In genomic region chr2:241799522-241800197, GRCh38 we compare ENCODE assay signal across 26 cellular contexts. TPM values are rescaled to one million over a fixed set of nuclear protein-coding genes. Genes with fewer than 3 reads are reported as not detected.
DNase-seq lines count a peak whose midpoint lies in the region; ATAC-seq, FAIRE-seq and TF ChIP-seq lines count a peak whose summit lies in the region.
"Had no signal": no experiment of that assay in that cellular context is flagged by ENCODE, and none has a peak within 500 bp of the region (broad histone marks: within the 10 kb centered on the region; RNA-seq: fewer than 3 reads in every experiment).

No MANE protein-coding gene starts in this region.

- no peak overlapping the region for H3K27ac Mint-ChIP-seq in activated CD8-positive, alpha-beta memory T cell treated with anti-CD3 and anti-CD28 coated beads, Interleukin-2, amount 10 ng/mL, durations not matched to agents 7 days and 5 days
- H3K27ac Mint-ChIP-seq in natural killer cell treated with Interleukin-12 subunit alpha and Interleukin-12 subunit beta and Interleukin-15 and Interleukin-18, amount 100 ng/mL, for 72 hours, result no peak overlapping the region
- no peak overlapping the region for H3K27ac Mint-ChIP-seq in CD4-positive, alpha-beta memory T cell
- H3K27ac Mint-ChIP-seq: dendritic cell treated with granulocyte-macrophage colony-stimulating factor and Interleukin-4, amounts not matched to agents 40 ng/mL and 50 ng/mL, for 4 days; natural killer cell had no signal

- H3K9me2 ChIP-seq in PC-3 (replicated peaks; ENCODE audit: low read length), result no peaks in the 10 kb centered on the region

- no peak overlapping the region for H2AFZ ChIP-seq in PC-3 (ENCODE audit: low read length)

- intact Hi-C loops in sciatic nerve (cut with DNase I) (no loop called here), PC-3 (cut with micrococcal nuclease) (no loop called here)
- intact Hi-C loops in CD4-positive, alpha-beta memory T cell (cut with micrococcal nuclease), result loop anchor here (5.0 kb wide), 1 partner anchor 37 kb away; no protein-coding TSS in a partner anchor

- H3K9me3 Mint-ChIP-seq in activated CD8-positive, alpha-beta memory T cell treated with anti-CD3 and anti-CD28 coated beads, Interleukin-2, amount 10 ng/mL, durations not matched to agents 7 days and 5 days (ENCODE audit: low read depth), result no peaks in the 10 kb centered on the region
- H3K9me3 Mint-ChIP-seq in natural killer cell treated with Interleukin-12 subunit alpha and Interleukin-12 subunit beta and Interleukin-15 and Interleukin-18, amount 100 ng/mL, for 72 hours, result no peaks in the 10 kb centered on the region
- H3K9me3 Mint-ChIP-seq in CD4-positive, alpha-beta memory T cell, result no peaks in the 10 kb centered on the region
- H3K9me3 Mint-ChIP-seq: dendritic cell treated with granulocyte-macrophage colony-stimulating factor and Interleukin-4, amounts not matched to agents 40 ng/mL and 50 ng/mL, for 4 days; natural killer cell had no signal

- H3K4me1 Mint-ChIP-seq in activated CD8-positive, alpha-beta memory T cell treated with anti-CD3 and anti-CD28 coated beads, Interleukin-2, amount 10 ng/mL, durations not matched to agents 7 days and 5 days, result peaks cover 5% of the 10 kb centered on the region
- H3K4me1 Mint-ChIP-seq in natural killer cell treated with Interleukin-12 subunit alpha and Interleukin-12 subunit beta and Interleukin-15 and Interleukin-18, amount 100 ng/mL, for 72 hours (ENCODE audit: low read depth in 2 of 2), result peaks cover 5 to 6% of the 10 kb centered on the region in 2 donors
- peaks cover 1 to 8% (median 6%) of the 10 kb centered on the region in 4 donors for H3K4me1 Mint-ChIP-seq in CD4-positive, alpha-beta memory T cell

- TF ChIP-seq CTCF in PC-3 (conservative IDR thresholded peaks at IDR 0.05; ENCODE audit: low read depth, low read length), result no peak

- H3K4me1 ChIP-seq in PC-3 (ENCODE audit: insufficient read depth, low read length), result peaks cover 3% of the 10 kb centered on the region; the same call in 1 of the 2 replicates
- H3K4me1 ChIP-seq in CD4-positive, alpha-beta memory T cell (ENCODE audit: insufficient read depth, low read length), result peaks cover 17% of the 10 kb centered on the region

- H3K9ac ChIP-seq in PC-3 (ENCODE audit: low read length), result no peak overlapping the region

- H3K27me3 ChIP-seq in PC-3 (ENCODE audit: low read length), result no peaks in the 10 kb centered on the region
- no peaks in the 10 kb centered on the region for H3K27me3 ChIP-seq in CD4-positive, alpha-beta memory T cell (ENCODE audit: insufficient read depth, low read length)

- no peak overlapping the region for H3K4me2 ChIP-seq in PC-3 (ENCODE audit: low read length)

- H3K36me3 ChIP-seq in PC-3 (ENCODE audit: low read depth, low read length), result no peaks in the 10 kb centered on the region
- no peaks in the 10 kb centered on the region for H3K36me3 ChIP-seq in CD4-positive, alpha-beta memory T cell (ENCODE audit: insufficient read depth, low read length)
- H3K36me3 ChIP-seq: cardiac muscle cell, uterus had no signal

- ATAC-seq in activated CD8-positive, alpha-beta memory T cell treated with anti-CD3 and anti-CD28 coated beads, Interleukin-2, amount 10 ng/mL, durations not matched to agents 7 days and 5 days, result no peak
- ATAC-seq in sciatic nerve, result no peak
- no peak for ATAC-seq in natural killer cell treated with Interleukin-12 subunit alpha and Interleukin-12 subunit beta and Interleukin-15 and Interleukin-18, amount 100 ng/mL, for 72 hours
- no peak for ATAC-seq in PC-3
- ATAC-seq: natural killer cell had no signal

- no peak for FAIRE-seq in GM19239 (lab: Jason Lieb, UNC)
- FAIRE-seq: endothelial cell of umbilical vein, keratinocyte had no signal

- no peaks in the 10 kb centered on the region for H4K20me1 ChIP-seq in PC-3 (ENCODE audit: low read length)

- no peak overlapping the region for H3K4me3 ChIP-seq in PC-3 (ENCODE audit: low read length)
- H3K4me3 ChIP-seq in CD4-positive, alpha-beta memory T cell (ENCODE audit: low read length in 2 of 2), result no peak overlapping the region
- H3K4me3 ChIP-seq: cardiac muscle cell, uterus had no signal

- BruUV-seq in PC-3 (replicated peaks; lab: Mats Ljungman, UMichigan), result no TSS peak

- no peaks in the 10 kb centered on the region for H3F3A ChIP-seq in PC-3 (ENCODE audit: low read length, unreplicated experiment)

- H3K4me3 Mint-ChIP-seq in activated CD8-positive, alpha-beta memory T cell treated with anti-CD3 and anti-CD28 coated beads, Interleukin-2, amount 10 ng/mL, durations not matched to agents 7 days and 5 days, result no peak overlapping the region
- no peak overlapping the region for H3K4me3 Mint-ChIP-seq in natural killer cell treated with Interleukin-12 subunit alpha and Interleukin-12 subunit beta and Interleukin-15 and Interleukin-18, amount 100 ng/mL, for 72 hours
- no peak overlapping the region for H3K4me3 Mint-ChIP-seq in CD4-positive, alpha-beta memory T cell
- H3K4me3 Mint-ChIP-seq: dendritic cell treated with granulocyte-macrophage colony-stimulating factor and Interleukin-4, amounts not matched to agents 40 ng/mL and 50 ng/mL, for 4 days; natural killer cell had no signal

- POLR2A ChIA-PET in PC-3 (lab: Charles Lee; ENCODE audit: unreplicated experiment), result no interaction called here
- POLR2A ChIA-PET in CD4-positive, alpha-beta memory T cell (lab: Charles Lee; ENCODE audit: partially characterized antibody), result no interaction called here

- H3K9me3 ChIP-seq in PC-3 (ENCODE audit: low read length), result no peaks in the 10 kb centered on the region
- no peaks in the 10 kb centered on the region for H3K9me3 ChIP-seq in CD4-positive, alpha-beta memory T cell (ENCODE audit: control insufficient read depth in 1 of 2, low read length in 2 of 2)
- H3K9me3 ChIP-seq: uterus had no signal

- peak; percentile 33 for DNase-seq in activated CD8-positive, alpha-beta memory T cell treated with anti-CD3 and anti-CD28 coated beads, Interleukin-2, amount 10 ng/mL, durations not matched to agents 7 days and 5 days
- DNase-seq in activated CD8-positive, alpha-beta memory T cell treated with anti-CD3 and anti-CD28 coated beads for 24 hours, result no peak
- DNase-seq in GM19239 (ENCODE audit: insufficient read length, low spot score) (peak; percentile 2), iPS-NIHi11 (ENCODE audit: low spot score) (peak; percentile 5), sciatic nerve (ENCODE audit: low spot score) (peak; percentile 45), PC-3 (no peak)
- DNase-seq in natural killer cell treated with Interleukin-12 subunit alpha and Interleukin-12 subunit beta and Interleukin-15 and Interleukin-18, amount 100 ng/mL, for 72 hours (ENCODE audit: low spot score), result no peak
- DNase-seq in CD4-positive, alpha-beta memory T cell, result no peak
- DNase-seq: activated naive CD4-positive, alpha-beta T cell treated with Interleukin-2 at 50 U/mL for 16 hours; amygdala; hypothalamus; mesenchymal stem cell; natural killer cell; NCI-H146; NCI-H526 treated with DMSO at 0.1 percent for 48 hours; SHP77 treated with DMSO at 0.1 percent for 48 hours had no signal

- CTCF ChIA-PET in activated CD8-positive, alpha-beta memory T cell treated with anti-CD3 and anti-CD28 coated beads, Interleukin-2, amount 10 ng/mL, durations not matched to agents 7 days and 5 days (lab: Charles Lee), result no interaction called here
- CTCF ChIA-PET in PC-3 (lab: Charles Lee), result no interaction called here
- CTCF ChIA-PET in CD4-positive, alpha-beta memory T cell (lab: Charles Lee; ENCODE audit: partially characterized antibody), result no interaction called here

- no peak overlapping the region for H3K27ac ChIP-seq in PC-3 (ENCODE audit: low read length)
- no peak overlapping the region for H3K27ac ChIP-seq in CD4-positive, alpha-beta memory T cell (ENCODE audit: low read depth, low read length)
- H3K27ac ChIP-seq: cardiac muscle cell, HL-60, uterus had no signal

- H3K36me3 Mint-ChIP-seq in activated CD8-positive, alpha-beta memory T cell treated with anti-CD3 and anti-CD28 coated beads, Interleukin-2, amount 10 ng/mL, durations not matched to agents 7 days and 5 days, result no peaks in the 10 kb centered on the region
- H3K36me3 Mint-ChIP-seq in natural killer cell treated with Interleukin-12 subunit alpha and Interleukin-12 subunit beta and Interleukin-15 and Interleukin-18, amount 100 ng/mL, for 72 hours, result no peaks in the 10 kb centered on the region
- no peaks in the 10 kb centered on the region for H3K36me3 Mint-ChIP-seq in CD4-positive, alpha-beta memory T cell
- H3K36me3 Mint-ChIP-seq: natural killer cell had no signal

- H3K79me2 ChIP-seq in PC-3 (ENCODE audit: low read length), result no peaks in the 10 kb centered on the region

- peaks cover 10% of the 10 kb centered on the region for H3K27me3 Mint-ChIP-seq in activated CD8-positive, alpha-beta memory T cell treated with anti-CD3 and anti-CD28 coated beads, Interleukin-2, amount 10 ng/mL, durations not matched to agents 7 days and 5 days
- peaks cover 0 to 10% of the 10 kb centered on the region in 2 donors for H3K27me3 Mint-ChIP-seq in natural killer cell treated with Interleukin-12 subunit alpha and Interleukin-12 subunit beta and Interleukin-15 and Interleukin-18, amount 100 ng/mL, for 72 hours
- no peaks in the 10 kb centered on the region for H3K27me3 Mint-ChIP-seq in CD4-positive, alpha-beta memory T cell

RNA-seq across cellular contexts. Expression of gene NEU4, which starts 9.3 kb away (rescaled TPM):
- total RNA-seq in activated CD8-positive, alpha-beta memory T cell treated with anti-CD3 and anti-CD28 coated beads, Interleukin-2, amount 10 ng/mL, durations not matched to agents 7 days and 5 days, result under 1 TPM in 1 of 2 experiments, not detected in 1; 0.12 TPM
- total RNA-seq in sciatic nerve (not detected), PC-3 (2014; rRNA removed) (not detected in 2 replicates)
- 1 to 10 TPM in 1 of 2 donors, under 1 TPM in 1; 0.86 to 3.8 TPM for total RNA-seq in natural killer cell treated with Interleukin-12 subunit alpha and Interleukin-12 subunit beta and Interleukin-15 and Interleukin-18, amount 100 ng/mL, for 72 hours
- under 1 TPM in 1 of 2 experiments, not detected in 1; 0.14 TPM for total RNA-seq in CD4-positive, alpha-beta memory T cell
- 1 to 10 TPM in 1 of 2 donors, not detected in 1; 1.3 TPM for polyA plus RNA-seq in CD4-positive, alpha-beta memory T cell
- total RNA-seq: endothelial cell of umbilical vein, MCF 10A, pulmonary artery endothelial cell had no signal
- polyA plus RNA-seq: BJ, endothelial cell of umbilical vein, keratinocyte had no signal

RNA-seq across cellular contexts. Expression of gene GAL3ST2, which starts 23.0 kb away (rescaled TPM):
- total RNA-seq in activated CD8-positive, alpha-beta memory T cell treated with anti-CD3 and anti-CD28 coated beads, Interleukin-2, amount 10 ng/mL, durations not matched to agents 7 days and 5 days, result under 1 TPM in 1 of 2 experiments, not detected in 1; 0.20 TPM
- total RNA-seq in sciatic nerve (not detected), PC-3 (2014; rRNA removed) (not detected in 2 replicates)
- 1 to 10 TPM in 1 of 2 donors, under 1 TPM in 1; 0.83 to 2.8 TPM for total RNA-seq in natural killer cell treated with Interleukin-12 subunit alpha and Interleukin-12 subunit beta and Interleukin-15 and Interleukin-18, amount 100 ng/mL, for 72 hours
- total RNA-seq in CD4-positive, alpha-beta memory T cell, result under 1 TPM in 1 of 2 experiments, not detected in 1; 0.39 TPM
- polyA plus RNA-seq in CD4-positive, alpha-beta memory T cell, result under 1 TPM in 1 of 2 donors, not detected in 1; 0.14 TPM
- total RNA-seq: endothelial cell of umbilical vein; MCF 10A; pulmonary artery endothelial cell; T-helper 1 cell treated with Interleukin-12 subunit alpha and Interleukin-12 subunit beta and Interleukin-4 antibody, amounts not matched to agents 30 ng/mL and 1 ng/mL, for 36 hours had no signal
- polyA plus RNA-seq: BJ, cardiac muscle cell, endothelial cell of umbilical vein, keratinocyte had no signal

RNA-seq across cellular contexts. Expression of gene PDCD1, which starts 59.0 kb away (rescaled TPM):
- total RNA-seq in activated CD8-positive, alpha-beta memory T cell treated with anti-CD3 and anti-CD28 coated beads, Interleukin-2, amount 10 ng/mL, durations not matched to agents 7 days and 5 days, result 1 to 10 TPM; 2.2 to 4.1 TPM
- total RNA-seq in sciatic nerve, result 0.27 TPM
- total RNA-seq in natural killer cell treated with Interleukin-12 subunit alpha and Interleukin-12 subunit beta and Interleukin-15 and Interleukin-18, amount 100 ng/mL, for 72 hours, result under 1 TPM; 0.78 to 0.89 TPM
- total RNA-seq in PC-3 (2014; rRNA removed), result not detected in 2 replicates
- 1 to 10 TPM; 5.9 to 6.2 TPM for total RNA-seq in CD4-positive, alpha-beta memory T cell
- 10 to 100 TPM in 1 of 2 donors, 1 to 10 TPM in 1; 5.2 to 12.4 TPM for polyA plus RNA-seq in CD4-positive, alpha-beta memory T cell
- total RNA-seq: cardiac muscle cell, endothelial cell of umbilical vein, MCF 10A, pulmonary artery endothelial cell had no signal
- polyA plus RNA-seq: BJ, cardiac muscle cell, endothelial cell of umbilical vein, keratinocyte had no signal

Comparison
In these comparisons a context has a peak if more than half of its experiments do, and no peak if none do; other contexts are left out.
1. DNase-seq: peak in activated CD8-positive, alpha-beta memory T cell treated with anti-CD3 and anti-CD28 coated beads, Interleukin-2, amount 10 ng/mL, durations not matched to agents 7 days and 5 days (single experiment), GM19239 (single experiment), iPS-NIHi11 (single experiment) and sciatic nerve (single experiment); none in activated CD8-positive, alpha-beta memory T cell treated with anti-CD3 and anti-CD28 coated beads for 24 hours (single experiment), natural killer cell treated with Interleukin-12 subunit alpha and Interleukin-12 subunit beta and Interleukin-15 and Interleukin-18, amount 100 ng/mL, for 72 hours (single experiment), PC-3 (single experiment) and CD4-positive, alpha-beta memory T cell (0 of 5).